ENCODE assay signal across 11 cellular contexts in the genomic region with DNA sequence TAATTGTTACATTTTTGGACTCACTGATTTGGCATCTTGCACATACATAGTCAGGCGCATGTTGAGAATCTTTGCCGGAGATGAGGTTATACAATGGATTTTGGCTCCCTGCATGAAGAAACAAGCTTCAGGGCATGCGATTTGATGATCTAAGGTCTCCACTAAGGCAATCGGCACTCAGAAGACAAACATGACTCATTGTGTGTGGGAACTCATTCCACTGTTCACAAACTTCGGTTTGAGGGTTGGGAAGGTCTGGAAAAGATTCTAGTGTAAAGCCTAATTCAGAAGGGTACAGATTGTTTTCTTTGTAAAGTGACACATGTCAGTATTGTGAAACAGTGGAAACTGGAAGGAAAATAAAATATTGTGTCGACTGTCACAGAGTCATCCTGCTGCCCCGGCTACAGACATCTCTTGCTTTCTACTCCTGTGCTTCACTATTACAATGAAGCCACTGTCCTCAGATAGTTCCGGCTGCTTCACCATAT.
DNase-seq lines count a peak whose midpoint lies in the region; ATAC-seq and TF ChIP-seq lines count a peak whose summit lies in the region.
"Had no signal": no experiment of that assay in that cellular context is flagged by ENCODE, and none has a peak within 500 bp of the region (broad histone marks: within the 10 kb centered on the region; RNA-seq: fewer than 3 reads in every experiment).

No MANE protein-coding gene starts in this region.

- H3K9me3 Mint-ChIP-seq in chondrocyte (ENCODE audit: low read depth): no peaks in the 10 kb centered on the region
- H3K9me3 Mint-ChIP-seq in neural progenitor cell: no peaks in the 10 kb centered on the region
- peaks cover 0 to 3% (median 0%) of the 10 kb centered on the region in 3 donors for H3K9me3 Mint-ChIP-seq in T-cell
- H3K9me3 Mint-ChIP-seq: activated CD8-positive, alpha-beta T cell treated with anti-CD3 and anti-CD28 coated beads for 36 hours had no signal

- CTCF ChIA-PET in IMR-90 (lab: Yijun Ruan, JAX) (interaction anchor here (1.2 to 2.0 kb wide), 2 partner anchors 29 to 58 kb away, joined by 3 to 5 read pairs; no protein-coding TSS in a partner anchor), T-cell (lab: Charles Lee) (no interaction called here)

- in situ Hi-C loops in IMR-90 (cut with MboI; ENCODE audit: low sequenced_read_pairs): no loop called here

- H3K27ac ChIP-seq in ACC112 (ENCODE audit: low read depth, low read length) (peak overlapping the region; percentile 100), IMR-90 (ENCODE audit: insufficient read depth, low read length) (peak overlapping the region; percentile 78), lung (ENCODE audit: low read depth in 1 of 2, low read length in 1 of 2) (peak overlapping the region in 1 of 2 donors; percentile 66), neural progenitor cell (no peak overlapping the region)

- peak overlapping the region; percentile 6; the same call in 1 of the 2 replicates for H3K23ac ChIP-seq in IMR-90 (ENCODE audit: low read depth, low read length)

- peak; percentile 100 for DNase-seq in IMR-90
- DNase-seq in chondrocyte (ENCODE audit: low spot score): no peak
- DNase-seq in lung (ENCODE audit: low spot score): no peak
- DNase-seq in neural progenitor cell (ENCODE audit: low spot score): no peak
- DNase-seq in activated CD4-positive, alpha-beta T cell treated with anti-CD3 and anti-CD28 coated beads, Interleukin-2, amount 50 U/mL, for 48 hours: no peak
- DNase-seq in NCI-H2107 (lab: John Stamatoyannopoulos, UW): no peak
- DNase-seq in T-cell: no peak
- DNase-seq: activated CD8-positive, alpha-beta T cell treated with anti-CD3 and anti-CD28 coated beads for 36 hours; CD8-positive, alpha-beta memory T cell; NCI-H748 treated with DMSO at 0.1 percent for 48 hours had no signal

- dilution Hi-C loops in IMR-90 (cut with HindIII; ENCODE audit: low sequenced_read_pairs, unreplicated experiment): no loop called here

- no peaks in the 10 kb centered on the region for H4K20me1 ChIP-seq in IMR-90 (ENCODE audit: insufficient read depth, low read length)
- H4K20me1 ChIP-seq in neural progenitor cell (ENCODE audit: low read depth): no peaks in the 10 kb centered on the region

- no peak overlapping the region for H3K4me3 ChIP-seq in ACC112 (ENCODE audit: low read depth, low read length)
- no peak overlapping the region for H3K4me3 ChIP-seq in IMR-90 (ENCODE audit: insufficient read depth, low read depth, low read length)
- H3K4me3 ChIP-seq in lung: no peak overlapping the region
- no peak overlapping the region for H3K4me3 ChIP-seq in neural progenitor cell

- H3K4ac ChIP-seq in IMR-90 (ENCODE audit: low read depth, low read length): peak overlapping the region; percentile 93; the same call in 1 of the 2 replicates

- H3K14ac ChIP-seq in IMR-90 (replicated peaks; ENCODE audit: low read depth, low read length): peak overlapping the region; percentile 91; the same call in 1 of the 2 replicates

- H3K79me1 ChIP-seq in IMR-90 (ENCODE audit: low read depth in 1 of 2, low read length in 2 of 2): peaks cover 0 to 35% of the 10 kb centered on the region in 2 experiments; a peak in 2 of 4 replicates

- peak overlapping the region; percentile 93; the same call in 1 of the 2 replicates for H2AK5ac ChIP-seq in IMR-90 (ENCODE audit: low read depth, low read length)

- H3K36me3 ChIP-seq in ACC112 (ENCODE audit: insufficient read depth, low read length) (0 out of 2 replicates have a peak, but pooled peaks cover 7% of the 10 kb centered on the region), IMR-90 (ENCODE audit: control insufficient read depth, insufficient read depth, low read length) (no peaks in the 10 kb centered on the region), lung (ENCODE audit: control insufficient read depth in 2 of 2, insufficient read depth in 2 of 2, low read length in 2 of 2) (no peaks in the 10 kb centered on the region), neural progenitor cell (no peaks in the 10 kb centered on the region)

- H3K4me2 ChIP-seq in IMR-90 (ENCODE audit: low read depth, low read length): peak overlapping the region; percentile 72
- no peak overlapping the region for H3K4me2 ChIP-seq in neural progenitor cell

- peak overlapping the region; percentile 95; the same call in 1 of the 2 replicates for H4K91ac ChIP-seq in IMR-90 (ENCODE audit: insufficient read depth, low read depth, low read length)

- ATAC-seq in IMR-90 (ENCODE audit: low read depth): peak; percentile 79
- ATAC-seq in lung (ENCODE audit: insufficient read depth, low FRiP score): peak; percentile 28
- no peak for ATAC-seq in T-cell (replicated peaks in 1 of 4)
- ATAC-seq: activated CD8-positive, alpha-beta T cell treated with anti-CD3 and anti-CD28 coated beads for 36 hours had no signal

- H3K4me1 Mint-ChIP-seq in chondrocyte (ENCODE audit: low read depth) (peaks cover 52% of the 10 kb centered on the region), neural progenitor cell (no peaks in the 10 kb centered on the region), T-cell (no peaks in the 10 kb centered on the region)
- H3K4me1 Mint-ChIP-seq: CD8-positive, alpha-beta memory T cell had no signal

- peak; percentile 57 for TF ChIP-seq POLR2A in IMR-90 (IDR thresholded peaks at IDR 0.05; ENCODE audit: low read depth, low read length)

- H2AFZ ChIP-seq in ACC112 (ENCODE audit: low read length, unreplicated experiment): no peak overlapping the region
- H2AFZ ChIP-seq in IMR-90 (replicated peaks; ENCODE audit: low read length, poor library complexity): no peak overlapping the region
- H2AFZ ChIP-seq in neural progenitor cell (replicated peaks): no peak overlapping the region

- TF ChIP-seq CTCF in IMR-90 (conservative IDR thresholded peaks at IDR 0.05; ENCODE audit: low read depth, low read length): no peak
- no peak for TF ChIP-seq CTCF in chondrocyte (IDR thresholded peaks at IDR 0.05)
- no peak for TF ChIP-seq CTCF in lung (IDR thresholded peaks at IDR 0.05; ENCODE audit: control extremely low read depth, extremely low read depth)
- no peak for TF ChIP-seq CTCF in neural progenitor cell (IDR thresholded peaks at IDR 0.05)

- H3F3A ChIP-seq in neural progenitor cell (ENCODE audit: low read depth): no peaks in the 10 kb centered on the region

- H3K79me2 ChIP-seq in ACC112 (ENCODE audit: control insufficient read depth, insufficient read depth, low read length, unreplicated experiment) (no peaks in the 10 kb centered on the region), neural progenitor cell (ENCODE audit: low read depth) (no peaks in the 10 kb centered on the region)

- H2BK5ac ChIP-seq in IMR-90 (ENCODE audit: low read depth, low read length, poor library complexity, severe bottlenecking): peak overlapping the region; percentile 98

- no peaks in the 10 kb centered on the region for H3K36me3 Mint-ChIP-seq in chondrocyte (ENCODE audit: low read depth)
- H3K36me3 Mint-ChIP-seq in neural progenitor cell: no peaks in the 10 kb centered on the region
- H3K36me3 Mint-ChIP-seq in T-cell: no peaks in the 10 kb centered on the region
- H3K36me3 Mint-ChIP-seq: CD8-positive, alpha-beta memory T cell had no signal

- H3K9me3 ChIP-seq in IMR-90 (ENCODE audit: control insufficient read depth, insufficient read depth, low read length) (peaks cover 4% of the 10 kb centered on the region), lung (ENCODE audit: control insufficient read depth in 2 of 2, insufficient read depth in 1 of 2, low read length in 1 of 2) (peaks cover 0 to 2% of the 10 kb centered on the region in 2 donors), neural progenitor cell (ENCODE audit: low read depth) (no peaks in the 10 kb centered on the region)

- H3K4me3 Mint-ChIP-seq in chondrocyte (ENCODE audit: unreplicated experiment): peak overlapping the region; percentile 14
- H3K4me3 Mint-ChIP-seq in neural progenitor cell: no peak overlapping the region
- no peak overlapping the region for H3K4me3 Mint-ChIP-seq in T-cell
- H3K4me3 Mint-ChIP-seq: activated CD8-positive, alpha-beta T cell treated with anti-CD3 and anti-CD28 coated beads for 36 hours; CD8-positive, alpha-beta memory T cell had no signal

- H3K27me3 ChIP-seq in ACC112 (ENCODE audit: insufficient read depth, low read length) (no peaks in the 10 kb centered on the region), IMR-90 (ENCODE audit: control insufficient read depth, insufficient read depth, low read length) (no peaks in the 10 kb centered on the region), lung (ENCODE audit: control insufficient read depth, insufficient read depth) (no peaks in the 10 kb centered on the region), neural progenitor cell (no peaks in the 10 kb centered on the region)

- no TSS peak for BruUV-seq in IMR-90 (replicated peaks; lab: Mats Ljungman, UMichigan)

- H2BK15ac ChIP-seq in IMR-90 (ENCODE audit: low read depth, low read length): peak overlapping the region; percentile 99; the same call in 2 of the 3 replicates

- H3K9ac ChIP-seq in IMR-90 (ENCODE audit: low read depth, low read length): peak overlapping the region; percentile 31; the same call in 1 of the 2 replicates
- H3K9ac ChIP-seq in neural progenitor cell: no peak overlapping the region

- H3K56ac ChIP-seq in IMR-90 (ENCODE audit: extremely low read depth, insufficient read depth, low read length): peak overlapping the region; percentile 65

- POLR2A ChIA-PET in IMR-90 (lab: Charles Lee; ENCODE audit: unreplicated experiment): interaction anchor here (0.6 kb wide), 1 partner anchor 29 kb away, joined by 3 read pairs; no protein-coding TSS in a partner anchor
- POLR2A ChIA-PET in T-cell (lab: Charles Lee): no interaction called here

- H2BK20ac ChIP-seq in IMR-90 (ENCODE audit: low read depth, low read length): peak overlapping the region; percentile 95

- H3K9me1 ChIP-seq in IMR-90 (ENCODE audit: insufficient read depth, low read length): peaks cover 11% of the 10 kb centered on the region

- H3K4me1 ChIP-seq in ACC112 (ENCODE audit: control insufficient read depth, insufficient read depth, low read length, unreplicated experiment) (peaks cover 56% of the 10 kb centered on the region), IMR-90 (ENCODE audit: control insufficient read depth, insufficient read depth, low read length) (peaks cover 22% of the 10 kb centered on the region), lung (ENCODE audit: control insufficient read depth in 2 of 2, insufficient read depth in 2 of 2, low read length in 2 of 2) (no peaks in the 10 kb centered on the region), neural progenitor cell (no peaks in the 10 kb centered on the region)

- peak overlapping the region; percentile 91 to 98 for H4K8ac ChIP-seq in IMR-90 (ENCODE audit: low read depth in 2 of 2, low read length in 2 of 2)

- intact Hi-C loops in IMR-90 (cut with micrococcal nuclease): loop anchor here (1.0 to 5.0 kb wide), 3 partner anchors 17 to 41 kb away; no protein-coding TSS in a partner anchor

- peak; percentile 32; the same call in 1 of the 2 replicates for TF ChIP-seq RAD21 in IMR-90 (IDR thresholded peaks at IDR 0.05; ENCODE audit: low read length)

- WGBS in IMR-90 (ENCODE audit: extremely low coverage in 2 of 2, insufficient read length in 1 of 2), 2 experiments: 0% methylated on average over 2 of the region's 8 CpGs; no CpG with 5 or more reads in 1 of the 2 experiments
- 74 to 85% methylated on average over 8 of the region's 8 CpGs for WGBS in lung, 2 donors

- H3K27ac Mint-ChIP-seq in chondrocyte (ENCODE audit: unreplicated experiment) (peak overlapping the region; percentile 91), neural progenitor cell (no peak overlapping the region), T-cell (no peak overlapping the region)
- H3K27ac Mint-ChIP-seq: activated CD8-positive, alpha-beta T cell treated with anti-CD3 and anti-CD28 coated beads for 36 hours; CD8-positive, alpha-beta memory T cell had no signal

- no peak overlapping the region for H2AK9ac ChIP-seq in IMR-90 (replicated peaks; ENCODE audit: low read depth, low read length, poor library complexity)

- H2BK120ac ChIP-seq in IMR-90 (ENCODE audit: low read depth, low read length): peak overlapping the region; percentile 97

- peak overlapping the region; percentile 96 for H3K18ac ChIP-seq in IMR-90 (ENCODE audit: low read depth, low read length)

- no peaks in the 10 kb centered on the region for H3K27me3 Mint-ChIP-seq in chondrocyte (ENCODE audit: low read depth)
- no peaks in the 10 kb centered on the region for H3K27me3 Mint-ChIP-seq in neural progenitor cell (ENCODE audit: insufficient read depth, low read depth)
- H3K27me3 Mint-ChIP-seq in T-cell: peaks cover 0 to 2% of the 10 kb centered on the region in 2 donors

- peak overlapping the region; percentile 94; the same call in 1 of the 2 replicates for H4K5ac ChIP-seq in IMR-90 (ENCODE audit: low read depth, low read length)

Comparison
In these comparisons a context has a peak if more than half of its experiments do, and no peak if none do; other contexts are left out.
1. ATAC-seq: peak in IMR-90 (single experiment) and lung (single experiment); none in T-cell (0 of 4).